15 cellular contexts compared by ENCODE assay signal in the genomic region with DNA sequence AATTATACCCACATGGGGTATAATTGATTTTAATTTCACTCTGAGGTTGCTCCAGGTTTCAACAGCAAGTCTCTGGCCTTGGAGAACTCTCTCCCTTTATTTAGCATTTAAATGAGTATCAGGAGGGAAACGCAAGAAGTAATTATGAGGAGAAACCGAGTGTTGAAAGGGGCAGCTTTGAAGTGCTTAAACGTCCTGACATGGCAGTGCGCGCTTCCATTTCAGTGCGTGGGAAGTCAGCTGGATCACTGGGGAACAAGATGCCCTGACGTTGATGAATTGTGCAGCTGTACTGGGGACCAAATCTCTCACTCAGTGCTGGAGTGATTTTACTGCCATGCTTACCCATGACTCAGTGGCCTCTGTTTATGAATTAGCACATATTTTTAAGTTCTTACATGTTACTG.
DNase-seq lines count a peak whose midpoint lies in the region; ATAC-seq, FAIRE-seq and TF ChIP-seq lines count a peak whose summit lies in the region.
"Had no signal": no experiment of that assay in that cellular context is flagged by ENCODE, and none has a peak within 500 bp of the region (broad histone marks: within the 10 kb centered on the region; RNA-seq: fewer than 3 reads in every experiment).

No MANE protein-coding gene starts in this region.

- no peaks in the 10 kb centered on the region for H3K36me3 ChIP-seq in HAP-1 (replicated peaks)

- H3K4me1 ChIP-seq in HAP-1, result peaks cover 18% of the 10 kb centered on the region

- no peaks in the 10 kb centered on the region for H3K27me3 ChIP-seq in HAP-1 (ENCODE audit: low read depth)

- TF ChIP-seq CTCF in fibroblast of villous mesenchyme (IDR thresholded peaks at IDR 0.05; ENCODE audit: insufficient read depth, low read depth, low read length), result no peak

- in situ Hi-C loops in HAP-1 (cut with MboI; ENCODE audit: low sequenced_read_pairs), result no loop called here

- no peak for ATAC-seq in HG03025 (IDR thresholded peaks at IDR 0.05; ENCODE audit: low FRiP score, unreplicated experiment)
- ATAC-seq: activated T-cell treated with anti-CD3 and anti-CD28 coated beads, Interleukin-2, amount 50 U/mL, for 72 hours had no signal

- FAIRE-seq in HTR-8/SVneo (lab: Jason Lieb, UNC), result no peak

- DNase-seq in HAP-1 (ENCODE audit: low spot score in 2 of 2) (peak; percentile 48 to 55), NCI-H748 (lab: John Stamatoyannopoulos, UW; ENCODE audit: unreplicated experiment) (peak; percentile 87), fibroblast of villous mesenchyme (ENCODE audit: low read depth) (peak; percentile 84), skeletal muscle cell (ENCODE audit: low read depth) (peak; percentile 49), inferior parietal cortex (ENCODE audit: extremely low spot score) (no peak), HTR-8/SVneo (ENCODE audit: insufficient read length, low spot score) (no peak)
- DNase-seq: activated T-cell treated with anti-CD3 and anti-CD28 coated beads, Interleukin-2, amount 50 U/mL, for 72 hours; central memory CD4-positive, alpha-beta T cell; DMS153; foreskin melanocyte; left cardiac atrium; MM.1S; occipital lobe; stimulated activated CD4-positive, alpha-beta T cell treated with anti-CD3 and anti-CD28 coated beads, Interleukin-2, amount 100 ng/mL, for 48 hours had no signal

- no peaks in the 10 kb centered on the region for H3K9me3 ChIP-seq in HAP-1

- no peak overlapping the region for H3K4me3 ChIP-seq in HAP-1
- H3K4me3 ChIP-seq in fibroblast of villous mesenchyme (ENCODE audit: low read depth, low read length), result no peak overlapping the region
- no peak overlapping the region for H3K4me3 ChIP-seq in skeletal muscle cell (ENCODE audit: low read depth, low read length)

Comparison
In these comparisons a context has a peak if more than half of its experiments do, and no peak if none do; other contexts are left out.
1. DNase-seq: peak in HAP-1 (2 of 2), NCI-H748 (single experiment), fibroblast of villous mesenchyme (single experiment) and skeletal muscle cell (single experiment); none in inferior parietal cortex (single experiment) and HTR-8/SVneo (single experiment).